8 cellular contexts compared by ENCODE assay signal in genomic region chr22:27726726-27727449, GRCh38.
DNase-seq lines count a peak whose midpoint lies in the region; ATAC-seq and TF ChIP-seq lines count a peak whose summit lies in the region.

No MANE protein-coding gene starts in this region.

- TF ChIP-seq POLR2A in adrenal gland (IDR thresholded peaks at IDR 0.05) = no peak

- H3K4me1 ChIP-seq in HEK293 (ENCODE audit: control insufficient read depth, insufficient read depth, low read length) (peaks cover 5% of the 10 kb centered on the region; the same call in 1 of the 2 replicates), adrenal gland (replicated peaks in 1 of 2) (no peaks in the 10 kb centered on the region), iPS-15b (ENCODE audit: control insufficient read depth, insufficient read depth, low read length) (peaks cover 25% of the 10 kb centered on the region)

- WGBS in adrenal gland, 4 donors = 44 to 58% (median 51%) methylated on average over 9 to 12 of the region's 12 CpGs

- TF ChIP-seq CTCF in HEK293 (tag by site-specific recombination; IDR thresholded peaks at IDR 0.05) = peak; percentile 17; the same call in 1 of the 2 replicates
- TF ChIP-seq CTCF in adrenal gland (IDR thresholded peaks at IDR 0.05) = no peak

- CTCF ChIA-PET in HEK293 (lab: Yijun Ruan, JAX) = no interaction called here

- H3K9ac ChIP-seq in iPS-15b (ENCODE audit: low read depth, low read length) = no peak overlapping the region

- H3K36me3 ChIP-seq in HEK293 (ENCODE audit: control insufficient read depth in 2 of 2, insufficient read depth in 1 of 2, low read length in 2 of 2) (no peaks in the 10 kb centered on the region), adrenal gland (replicated peaks in 1 of 2) (no peaks in the 10 kb centered on the region), iPS-15b (ENCODE audit: control insufficient read depth, insufficient read depth, low read length) (no peaks in the 10 kb centered on the region)

- POLR2A ChIA-PET in HEK293 (lab: Yijun Ruan, JAX) = interaction anchor here (1.0 kb wide), 1 partner anchor 9 kb away, joined by 4 read pairs; no protein-coding TSS in a partner anchor

- intact Hi-C loops in adrenal gland (cut with DNase I) = no loop called here

- H3K27ac ChIP-seq in HEK293 (ENCODE audit: extremely low read depth, low read depth, low read length) = peak overlapping the region; percentile 76
- H3K27ac ChIP-seq in adrenal gland = peak overlapping the region in 1 of 5 donors; percentile 78

- H3K9me3 ChIP-seq in HEK293 (ENCODE audit: control insufficient read depth, insufficient read depth, low read depth, low read length) (no peaks in the 10 kb centered on the region), adrenal gland (replicated peaks in 1 of 3) (no peaks in the 10 kb centered on the region), iPS-15b (ENCODE audit: control insufficient read depth, insufficient read depth, low read length) (no peaks in the 10 kb centered on the region)

- H3K4me3 ChIP-seq in HEK293 (ENCODE audit: low read depth, low read length) (no peak overlapping the region), adrenal gland (no peak overlapping the region), iPS-15b (ENCODE audit: low read depth, low read length) (peak overlapping the region; percentile 4)

- H3K27me3 ChIP-seq in adrenal gland = no peaks in the 10 kb centered on the region
- no peaks in the 10 kb centered on the region for H3K27me3 ChIP-seq in iPS-15b (ENCODE audit: control insufficient read depth, insufficient read depth, low read length)

- DNase-seq in adrenal gland (peak in 6 of 7 donors; percentile 30 to 61 (median 50)), stromal cell of bone marrow (ENCODE audit: low read depth) (peak; percentile 75), Ammon's horn (ENCODE audit: low spot score) (no peak), DMS 273 (lab: John Stamatoyannopoulos, UW; ENCODE audit: unreplicated experiment) (no peak), midbrain (lab: John Stamatoyannopoulos, UW) (no peak)

- no peak for ATAC-seq in HG02870 (IDR thresholded peaks at IDR 0.05; ENCODE audit: unreplicated experiment)

TF ChIP-seq in HEK293, 187 proteins besides CTCF, POLR2A, EP300 and RAD21 (continues in another document):
- TF ChIP-seq ZNF302 (tag by site-specific recombination; IDR thresholded peaks at IDR 0.05; ENCODE audit: low read depth) = no peak
- TF ChIP-seq SP7 (tag by site-specific recombination; IDR thresholded peaks at IDR 0.05) = 0 out of 2 replicates have a peak, but pooled peaks have one; percentile 29
- peak; percentile 39; the same call in 1 of the 2 replicates for TF ChIP-seq ZFP69B (tag by site-specific recombination; IDR thresholded peaks at IDR 0.05)
- TF ChIP-seq ZNF558 (tag by site-specific recombination; IDR thresholded peaks at IDR 0.05) = no peak
- TF ChIP-seq ZIC2 (tag by site-specific recombination; IDR thresholded peaks at IDR 0.05) = peak; percentile 96
- TF ChIP-seq GLIS2 (tag by site-specific recombination; IDR thresholded peaks at IDR 0.05) = peak; percentile 72
- TF ChIP-seq KLF1 (tag by site-specific recombination; IDR thresholded peaks at IDR 0.05) = peak; percentile 91
- TF ChIP-seq MYNN (tag by site-specific recombination; IDR thresholded peaks at IDR 0.05; ENCODE audit: borderline replicate concordance) = peak; percentile 65; the same call in 1 of the 2 replicates
- TF ChIP-seq PRDM10 (tag by site-specific recombination; IDR thresholded peaks at IDR 0.05) = peak; percentile 92
- TF ChIP-seq TCF7L2 (IDR thresholded peaks at IDR 0.05; ENCODE audit: borderline replicate concordance, low read depth, low read length) = peak; percentile 42
- 0 out of 2 replicates have a peak, but pooled peaks have one; percentile 13 for TF ChIP-seq ZBTB20 (tag by site-specific recombination; IDR thresholded peaks at IDR 0.05)
- TF ChIP-seq ZNF692 (tag by site-specific recombination; IDR thresholded peaks at IDR 0.05) = no peak
- TF ChIP-seq WT1 (tag by site-specific recombination; IDR thresholded peaks at IDR 0.05) = 0 out of 2 replicates have a peak, but pooled peaks have one; percentile 21
- TF ChIP-seq ZNF221 (tag by site-specific recombination; IDR thresholded peaks at IDR 0.05; ENCODE audit: borderline replicate concordance) = no peak
- TF ChIP-seq TSHZ1 (tag by site-specific recombination; IDR thresholded peaks at IDR 0.05; ENCODE audit: borderline replicate concordance) = no peak
- peak; percentile 72 for TF ChIP-seq ZBTB8A (tag by site-specific recombination; IDR thresholded peaks at IDR 0.05)
- no peak for TF ChIP-seq ZNF621 (tag by site-specific recombination; IDR thresholded peaks at IDR 0.05)
- TF ChIP-seq KLF7 (tag by site-specific recombination; IDR thresholded peaks at IDR 0.05; ENCODE audit: borderline replicate concordance) = 0 out of 2 replicates have a peak, but pooled peaks have one; percentile 65
- peak; percentile 34; the same call in 1 of the 2 replicates for TF ChIP-seq ZBTB48 (tag by site-specific recombination; IDR thresholded peaks at IDR 0.05)
- TF ChIP-seq TRIM28 (IDR thresholded peaks at IDR 0.05; ENCODE audit: borderline replicate concordance, low read length) = peak; percentile 56; the same call in 1 of the 2 replicates
- TF ChIP-seq ZNF335 (tag by site-specific recombination; conservative IDR thresholded peaks at IDR 0.05) = peak; percentile 59; the same call in 1 of the 2 replicates

Comparison
In these comparisons a context has a peak if more than half of its experiments do, and no peak if none do; other contexts are left out.
1. DNase-seq: peak in adrenal gland (6 of 7) and stromal cell of bone marrow (single experiment); none in Ammon's horn (single experiment), DMS 273 (single experiment) and midbrain (single experiment).